ENCODE assay signal across 10 cellular contexts in genomic region chr12:7369274-7369729, GRCh38.
DNase-seq lines count a peak whose midpoint lies in the region; ATAC-seq and TF ChIP-seq lines count a peak whose summit lies in the region.
"Had no signal": no experiment of that assay in that cellular context is flagged by ENCODE, and none has a peak within 500 bp of the region (broad histone marks: within the 10 kb centered on the region; RNA-seq: fewer than 3 reads in every experiment).

No MANE protein-coding gene starts in this region.

- intact Hi-C loops in Panc1 (cut with micrococcal nuclease; ENCODE audit: unreplicated experiment), result no loop called here
- intact Hi-C loops in activated CD8-positive, alpha-beta T cell treated with anti-CD3 and anti-CD28 coated beads for 36 hours (cut with micrococcal nuclease), result no loop called here
- intact Hi-C loops in posterior vena cava (cut with DNase I), result no loop called here

- no peak overlapping the region for H3K4me3 ChIP-seq in Panc1 (ENCODE audit: low read depth in 2 of 2, low read length in 2 of 2)

- CTCF ChIA-PET in Panc1 (lab: Charles Lee), result no interaction called here
- CTCF ChIA-PET in activated CD8-positive, alpha-beta T cell treated with anti-CD3 and anti-CD28 coated beads for 36 hours (lab: Charles Lee), result no interaction called here

- peak overlapping the region; percentile 66 for H3K4me3 Mint-ChIP-seq in HFFc6
- H3K4me3 Mint-ChIP-seq in activated CD8-positive, alpha-beta T cell treated with anti-CD3 and anti-CD28 coated beads for 36 hours, result no peak overlapping the region
- no peak overlapping the region for H3K4me3 Mint-ChIP-seq in stimulated activated naive CD8-positive, alpha-beta T cell treated with anti-CD3 and anti-CD28 coated beads, Interleukin-15, amount 100 ng/mL, for 72 hours
- H3K4me3 Mint-ChIP-seq: activated naive CD4-positive, alpha-beta T cell treated with anti-CD3 and anti-CD28 coated beads, Interleukin-2, amount 50 U/mL, for 24 hours had no signal

- POLR2A ChIA-PET in Panc1 (lab: Charles Lee), result no interaction called here
- POLR2A ChIA-PET in activated CD8-positive, alpha-beta T cell treated with anti-CD3 and anti-CD28 coated beads for 36 hours (lab: Charles Lee), result no interaction called here

- no peaks in the 10 kb centered on the region for H3K27me3 ChIP-seq in Panc1 (ENCODE audit: control insufficient read depth, insufficient read depth, low read length)

- in situ Hi-C loops in Panc1 (cut with HindIII; ENCODE audit: low pct_unique_long_range_greater_than_20kb, low sequenced_read_pairs), result no loop called here

- H3K27me3 Mint-ChIP-seq in HFFc6 (ENCODE audit: insufficient read depth), result no peaks in the 10 kb centered on the region
- peaks cover 5% of the 10 kb centered on the region for H3K27me3 Mint-ChIP-seq in activated CD8-positive, alpha-beta T cell treated with anti-CD3 and anti-CD28 coated beads for 36 hours
- peaks cover 14% of the 10 kb centered on the region for H3K27me3 Mint-ChIP-seq in stimulated activated naive CD8-positive, alpha-beta T cell treated with anti-CD3 and anti-CD28 coated beads, Interleukin-15, amount 100 ng/mL, for 72 hours

- H3K36me3 ChIP-seq in Panc1 (ENCODE audit: control insufficient read depth, insufficient read depth, low read length), result no peaks in the 10 kb centered on the region

- TF ChIP-seq CTCF in HFFc6 (IDR thresholded peaks at IDR 0.05), result no peak
- TF ChIP-seq CTCF in Panc1 (IDR thresholded peaks at IDR 0.05), result no peak
- no peak for TF ChIP-seq CTCF in activated CD8-positive, alpha-beta T cell treated with anti-CD3 and anti-CD28 coated beads for 36 hours (IDR thresholded peaks at IDR 0.05)

- H3K27ac ChIP-seq in Panc1 (ENCODE audit: low read length), result no peak overlapping the region

- H3K36me3 Mint-ChIP-seq in HFFc6 (ENCODE audit: low read depth), result no peaks in the 10 kb centered on the region; the same call in 1 of the 2 replicates
- H3K36me3 Mint-ChIP-seq in activated CD8-positive, alpha-beta T cell treated with anti-CD3 and anti-CD28 coated beads for 36 hours (ENCODE audit: low read depth), result no peaks in the 10 kb centered on the region
- H3K36me3 Mint-ChIP-seq: activated naive CD4-positive, alpha-beta T cell treated with anti-CD3 and anti-CD28 coated beads, Interleukin-2, amount 50 U/mL, for 24 hours had no signal

- no peaks in the 10 kb centered on the region for H3K9me3 Mint-ChIP-seq in HFFc6
- peaks cover 2% of the 10 kb centered on the region for H3K9me3 Mint-ChIP-seq in activated CD8-positive, alpha-beta T cell treated with anti-CD3 and anti-CD28 coated beads for 36 hours
- peaks cover 0 to 7% of the 10 kb centered on the region in 2 donors for H3K9me3 Mint-ChIP-seq in stimulated activated naive CD8-positive, alpha-beta T cell treated with anti-CD3 and anti-CD28 coated beads, Interleukin-15, amount 100 ng/mL, for 72 hours

- ATAC-seq in Panc1, result no peak
- no peak for ATAC-seq in activated CD8-positive, alpha-beta T cell treated with anti-CD3 and anti-CD28 coated beads for 36 hours
- no peak for ATAC-seq in stimulated activated naive CD8-positive, alpha-beta T cell treated with anti-CD3 and anti-CD28 coated beads, Interleukin-15, amount 100 ng/mL, for 72 hours

- no TSS peak for BruUV-seq in Panc1 (replicated peaks; lab: Mats Ljungman, UMichigan)

- peak; percentile 73 for DNase-seq in EL
- peak; percentile 84 for DNase-seq in HFFc6
- peak; percentile 8 for DNase-seq in Panc1 (ENCODE audit: low read depth, low spot score)
- peak; percentile 78 for DNase-seq in islet precursor cell
- no peak for DNase-seq in pons (ENCODE audit: low spot score)
- no peak for DNase-seq in activated CD8-positive, alpha-beta T cell treated with anti-CD3 and anti-CD28 coated beads for 36 hours
- no peak for DNase-seq in stimulated activated naive CD8-positive, alpha-beta T cell treated with anti-CD3 and anti-CD28 coated beads, Interleukin-15, amount 100 ng/mL, for 72 hours
- DNase-seq in posterior vena cava (ENCODE audit: low spot score), result no peak
- DNase-seq: NCI-H510A treated with DMSO at 0.1 percent for 48 hours had no signal

- H3K9me3 ChIP-seq in Panc1 (ENCODE audit: control insufficient read depth, insufficient read depth, low read depth, low read length), result no peaks in the 10 kb centered on the region

- H3K4me1 ChIP-seq in Panc1 (ENCODE audit: control insufficient read depth, insufficient read depth, low read length), result no peaks in the 10 kb centered on the region

- H3K4me1 Mint-ChIP-seq in HFFc6 (ENCODE audit: low read depth), result peaks cover 41% of the 10 kb centered on the region
- H3K4me1 Mint-ChIP-seq in activated CD8-positive, alpha-beta T cell treated with anti-CD3 and anti-CD28 coated beads for 36 hours (ENCODE audit: low read depth), result no peaks in the 10 kb centered on the region
- H3K4me1 Mint-ChIP-seq in stimulated activated naive CD8-positive, alpha-beta T cell treated with anti-CD3 and anti-CD28 coated beads, Interleukin-15, amount 100 ng/mL, for 72 hours, result no peaks in the 10 kb centered on the region
- H3K4me1 Mint-ChIP-seq: activated naive CD4-positive, alpha-beta T cell treated with anti-CD3 and anti-CD28 coated beads, Interleukin-2, amount 50 U/mL, for 24 hours had no signal

- peak overlapping the region; percentile 86 for H3K27ac Mint-ChIP-seq in HFFc6
- H3K27ac Mint-ChIP-seq in activated CD8-positive, alpha-beta T cell treated with anti-CD3 and anti-CD28 coated beads for 36 hours, result no peak overlapping the region
- peak overlapping the region in 1 of 2 donors; percentile 22 for H3K27ac Mint-ChIP-seq in stimulated activated naive CD8-positive, alpha-beta T cell treated with anti-CD3 and anti-CD28 coated beads, Interleukin-15, amount 100 ng/mL, for 72 hours
- H3K27ac Mint-ChIP-seq: activated naive CD4-positive, alpha-beta T cell treated with anti-CD3 and anti-CD28 coated beads, Interleukin-2, amount 50 U/mL, for 24 hours had no signal

Comparison
In these comparisons a context has a peak if more than half of its experiments do, and no peak if none do; other contexts are left out.
1. DNase-seq: peak in EL (single experiment), HFFc6 (single experiment), Panc1 (single experiment) and islet precursor cell (single experiment); none in pons (single experiment), activated CD8-positive, alpha-beta T cell treated with anti-CD3 and anti-CD28 coated beads for 36 hours (single experiment), stimulated activated naive CD8-positive, alpha-beta T cell treated with anti-CD3 and anti-CD28 coated beads, Interleukin-15, amount 100 ng/mL, for 72 hours (0 of 2) and posterior vena cava (single experiment).